Comparison of ENCODE assay signal across 17 cellular contexts in genomic region chr14:21965042-21965441, GRCh38.
DNase-seq lines count a peak whose midpoint lies in the region; ATAC-seq, FAIRE-seq and TF ChIP-seq lines count a peak whose summit lies in the region.
"Had no signal": no experiment of that assay in that cellular context is flagged by ENCODE, and none has a peak within 500 bp of the region (broad histone marks: within the 10 kb centered on the region; RNA-seq: fewer than 3 reads in every experiment).

No MANE protein-coding gene starts in this region.

- H3K9me2 ChIP-seq in PC-3 (replicated peaks; ENCODE audit: low read length): no peaks in the 10 kb centered on the region

- BruUV-seq in PC-3 (replicated peaks; lab: Mats Ljungman, UMichigan): no TSS peak

- no peak overlapping the region for H3K4me3 ChIP-seq in PC-3 (ENCODE audit: low read length)
- H3K4me3 ChIP-seq: testis had no signal

- no peak overlapping the region for H3K9ac ChIP-seq in PC-3 (ENCODE audit: low read length)

- FAIRE-seq in frontal cortex (lab: Jason Lieb, UNC): no peak
- FAIRE-seq: H1 had no signal

- ATAC-seq in stimulated activated naive CD8-positive, alpha-beta T cell treated with anti-CD3 and anti-CD28 coated beads, Interleukin-15, Interleukin-2, amounts not matched to agents 100 U/mL and 50 U/mL, for 24 hours: peak; percentile 72
- ATAC-seq in PC-3: no peak
- ATAC-seq: left ventricle myocardium superior, Right ventricle myocardium inferior had no signal

- no peak overlapping the region for H3K27ac ChIP-seq in PC-3 (ENCODE audit: low read length)
- H3K27ac ChIP-seq: 22Rv1, testis, VCaP had no signal

- H3K4me2 ChIP-seq in PC-3 (ENCODE audit: low read length): no peak overlapping the region

- H4K20me1 ChIP-seq in PC-3 (ENCODE audit: low read length): no peaks in the 10 kb centered on the region

- peak; percentile 62 for DNase-seq in NCI-H82 (lab: John Stamatoyannopoulos, UW)
- DNase-seq in NCI-H82 treated with DMSO at 0.1 percent for 48 hours (lab: John Stamatoyannopoulos, UW; ENCODE audit: unreplicated experiment): no peak
- DNase-seq in activated T-cell treated with anti-CD3 and anti-CD28 coated beads, Interleukin-2, amount 50 U/mL, for 1 hour: peak; percentile 28
- peak; percentile 9 for DNase-seq in effector CD4-positive, alpha-beta T cell
- peak; percentile 32 for DNase-seq in stimulated activated naive CD8-positive, alpha-beta T cell treated with anti-CD3 and anti-CD28 coated beads, Interleukin-15, Interleukin-2, amounts not matched to agents 100 U/mL and 50 U/mL, for 24 hours
- DNase-seq in PC-3: no peak
- DNase-seq in frontal cortex (ENCODE audit: low spot score in 2 of 2): no peak
- DNase-seq in NOMO-1 treated with dmso at 0.1 percent for 144 hours (lab: John Stamatoyannopoulos, UW; ENCODE audit: unreplicated experiment): no peak
- DNase-seq: amniotic stem cell, left ventricle myocardium superior, NCI-H146, NCI-H748 treated with DMSO at 0.1 percent for 48 hours, testis had no signal

- H3K4me1 ChIP-seq in PC-3 (ENCODE audit: insufficient read depth, low read length): no peaks in the 10 kb centered on the region
- H3K4me1 ChIP-seq: testis had no signal

- intact Hi-C loops in PC-3 (cut with micrococcal nuclease): no loop called here

- no peaks in the 10 kb centered on the region for H3K79me2 ChIP-seq in PC-3 (ENCODE audit: low read length)

- no peak for TF ChIP-seq CTCF in PC-3 (conservative IDR thresholded peaks at IDR 0.05; ENCODE audit: low read depth, low read length)

- CTCF ChIA-PET in PC-3 (lab: Charles Lee): no interaction called here

- no peak overlapping the region for H2AFZ ChIP-seq in PC-3 (ENCODE audit: low read length)

- H3K27me3 ChIP-seq in PC-3 (ENCODE audit: low read length): peaks cover 19% of the 10 kb centered on the region
- H3K27me3 ChIP-seq: testis had no signal

- no peaks in the 10 kb centered on the region for H3K36me3 ChIP-seq in PC-3 (ENCODE audit: low read depth, low read length)

- H3K9me3 ChIP-seq in PC-3 (ENCODE audit: low read length): no peaks in the 10 kb centered on the region
- H3K9me3 ChIP-seq: testis had no signal

- H3F3A ChIP-seq in PC-3 (ENCODE audit: low read length, unreplicated experiment): no peaks in the 10 kb centered on the region

- POLR2A ChIA-PET in PC-3 (lab: Charles Lee; ENCODE audit: unreplicated experiment): no interaction called here

Comparison
In these comparisons a context has a peak if more than half of its experiments do, and no peak if none do; other contexts are left out.
1. DNase-seq: peak in NCI-H82 (single experiment), activated T-cell treated with anti-CD3 and anti-CD28 coated beads, Interleukin-2, amount 50 U/mL, for 1 hour (single experiment), effector CD4-positive, alpha-beta T cell (single experiment) and stimulated activated naive CD8-positive, alpha-beta T cell treated with anti-CD3 and anti-CD28 coated beads, Interleukin-15, Interleukin-2, amounts not matched to agents 100 U/mL and 50 U/mL, for 24 hours (single experiment); none in NCI-H82 treated with DMSO at 0.1 percent for 48 hours (single experiment), PC-3 (single experiment), frontal cortex (0 of 2) and NOMO-1 treated with dmso at 0.1 percent for 144 hours (single experiment).